In genomic region chr9:91586282-91586681, GRCh38 we compare ENCODE assay signal across 25 cellular contexts.
"Had no signal": no experiment of that assay in that cellular context is flagged by ENCODE, and none has a peak within 500 bp of the region (broad histone marks: within the 10 kb centered on the region; RNA-seq: fewer than 3 reads in every experiment).

No MANE protein-coding gene starts in this region.

- H3K4me2 ChIP-seq: SK-N-SH had no signal

- H3K4me3 Mint-ChIP-seq: activated CD8-positive, alpha-beta T cell treated with anti-CD3 and anti-CD28 coated beads, Interleukin-2, amount 10 ng/mL, durations not matched to agents 7 days and 5 days; activated naive CD8-positive, alpha-beta T cell treated with anti-CD3 and anti-CD28 coated beads, Interleukin-2, amount 10 ng/mL, durations not matched to agents 7 days and 5 days; T-helper 1 cell treated with Interleukin-12 subunit alpha and Interleukin-12 subunit beta and Interleukin-4 antibody, amounts not matched to agents 30 μg/mL and 1 μg/mL, for 36 hours had no signal

- H3K9me3 Mint-ChIP-seq: activated naive CD8-positive, alpha-beta T cell treated with anti-CD3 and anti-CD28 coated beads, Interleukin-2, amount 10 ng/mL, durations not matched to agents 7 days and 5 days; T-helper 1 cell treated with Interleukin-12 subunit alpha and Interleukin-12 subunit beta and Interleukin-4 antibody, amounts not matched to agents 30 μg/mL and 1 μg/mL, for 36 hours had no signal

- H3K9me3 ChIP-seq: adrenal gland, SK-N-SH had no signal

- DNase-seq: activated CD4-positive, alpha-beta T cell treated with anti-CD3 and anti-CD28 coated beads for 48 hours; activated CD4-positive, alpha-beta T cell treated with anti-CD3 and anti-CD28 coated beads, Interleukin-2, amount 50 U/mL, for 4 hours; activated CD8-positive, alpha-beta memory T cell treated with anti-CD3 and anti-CD28 coated beads, Interleukin-2, amount 50 U/mL, for 48 hours; activated CD8-positive, alpha-beta T cell treated with anti-CD3 and anti-CD28 coated beads, Interleukin-2, amount 10 ng/mL, durations not matched to agents 7 days and 5 days; activated naive CD4-positive, alpha-beta T cell treated with anti-CD3 and anti-CD28 coated beads, Interleukin-2, amount 50 U/mL, for 16 hours; activated naive CD8-positive, alpha-beta T cell treated with anti-CD3 and anti-CD28 coated beads, Interleukin-2, amount 10 ng/mL, durations not matched to agents 7 days and 5 days; activated T-cell treated with anti-CD3 and anti-CD28 coated beads, Interleukin-2, amount 50 U/mL, for 1 hour; adrenal gland; anterior cingulate cortex; caudate nucleus; Karpas-422; NCI-H1092; NCI-H1417; NCI-H1930; NCI-H2171; NCI-H2227 treated with DMSO at 0.1 percent for 48 hours; NCI-H446 treated with DMSO at 0.1 percent for 48 hours; NCI-H524 treated with DMSO at 0.1 percent for 48 hours; NCI-H748 treated with DMSO at 0.1 percent for 48 hours; RPMI8226; SK-N-SH; SW 1271 had no signal

- H3K27ac Mint-ChIP-seq: activated CD8-positive, alpha-beta T cell treated with anti-CD3 and anti-CD28 coated beads, Interleukin-2, amount 10 ng/mL, durations not matched to agents 7 days and 5 days; activated naive CD8-positive, alpha-beta T cell treated with anti-CD3 and anti-CD28 coated beads, Interleukin-2, amount 10 ng/mL, durations not matched to agents 7 days and 5 days; T-helper 1 cell treated with Interleukin-12 subunit alpha and Interleukin-12 subunit beta and Interleukin-4 antibody, amounts not matched to agents 30 μg/mL and 1 μg/mL, for 36 hours had no signal

- H3K4me1 ChIP-seq: adrenal gland had no signal

- H3K27me3 ChIP-seq: adrenal gland had no signal

- H3K9ac ChIP-seq: SK-N-SH had no signal

- H3K4me3 ChIP-seq: adrenal gland had no signal

- H3K4me1 Mint-ChIP-seq: activated naive CD8-positive, alpha-beta T cell treated with anti-CD3 and anti-CD28 coated beads, Interleukin-2, amount 10 ng/mL, durations not matched to agents 7 days and 5 days had no signal

- H3K36me3 ChIP-seq: adrenal gland had no signal

- H3K36me3 Mint-ChIP-seq: activated naive CD8-positive, alpha-beta T cell treated with anti-CD3 and anti-CD28 coated beads, Interleukin-2, amount 10 ng/mL, durations not matched to agents 7 days and 5 days had no signal

- ATAC-seq: activated CD4-positive, CD25-positive, alpha-beta regulatory T cell treated with anti-CD3 and anti-CD28 coated beads, Interleukin-2, amount 50 U/mL, for 24 hours; activated CD8-positive, alpha-beta T cell treated with anti-CD3 and anti-CD28 coated beads, Interleukin-2, amount 10 ng/mL, durations not matched to agents 7 days and 5 days; Right ventricle myocardium inferior had no signal

- H3K27ac ChIP-seq: adrenal gland had no signal
